8 cellular contexts compared by ENCODE assay signal in genomic region chr19:6516018-6516658, GRCh38. TPM values are rescaled to one million over a fixed set of nuclear protein-coding genes. Genes with fewer than 3 reads are reported as not detected.
DNase-seq lines count a peak whose midpoint lies in the region; ATAC-seq and TF ChIP-seq lines count a peak whose summit lies in the region.

No MANE protein-coding gene starts in this region.

- peak overlapping the region; percentile 60 for H3K4me3 ChIP-seq in NB4 (ENCODE audit: low read depth, low read length)
- peak overlapping the region; percentile 53 for H3K4me3 ChIP-seq in WERI-Rb-1 (ENCODE audit: low read depth, low read length)

- H3K36me3 ChIP-seq in WERI-Rb-1: no peaks in the 10 kb centered on the region

- no peak for ATAC-seq in HG02840 (IDR thresholded peaks at IDR 0.05; ENCODE audit: low FRiP score, unreplicated experiment)

- no peak for TF ChIP-seq POLR2A in NB4 (IDR thresholded peaks at IDR 0.05; ENCODE audit: extremely low read depth, insufficient read length)

- H3K27me3 ChIP-seq in WERI-Rb-1 (ENCODE audit: insufficient read depth, low read depth, severe bottlenecking): no peaks in the 10 kb centered on the region

- DNase-seq in DMS79 (lab: John Stamatoyannopoulos, UW) (peak; percentile 27), H4 (ENCODE audit: low spot score) (peak; percentile 89), NB4 (ENCODE audit: low read depth) (peak; percentile 88), WERI-Rb-1 (peak; percentile 99), cerebellar cortex (ENCODE audit: low spot score) (peak; percentile 97), iris pigment epithelial cell (ENCODE audit: low read depth) (peak; percentile 94), smooth muscle cell of the brain vasculature (ENCODE audit: low read depth, low spot score) (peak; percentile 61)

- TF ChIP-seq CTCF in NB4 (IDR thresholded peaks at IDR 0.05; ENCODE audit: low read depth, low read length) (no peak), WERI-Rb-1 (IDR thresholded peaks at IDR 0.05; ENCODE audit: low read depth, low read length) (no peak)

- H3K9me3 ChIP-seq in WERI-Rb-1 (ENCODE audit: severe bottlenecking): no peaks in the 10 kb centered on the region

- peak overlapping the region; percentile 57 for H3K27ac ChIP-seq in WERI-Rb-1

RNA-seq across cellular contexts. Expression of gene TUBB4A, which starts 14.0 kb away (rescaled TPM):
- 0.87 and 9.2 TPM in 2 replicates for total RNA-seq in H4 (2014; rRNA removed; shearing (Covaris generic))

RNA-seq across cellular contexts. Expression of gene TNFSF9, which starts 14.7 kb away (rescaled TPM):
- total RNA-seq in H4 (2014; rRNA removed; shearing (Covaris generic)): 17.8 and 18.6 TPM in 2 replicates

RNA-seq across cellular contexts. Expression of gene DENND1C, which starts 34.6 kb away (rescaled TPM):
- total RNA-seq in H4 (2014; rRNA removed; shearing (Covaris generic)): 0.19 TPM in 1 of 2 replicates, not detected in the other

RNA-seq across cellular contexts. Expression of gene CRB3, which starts 52.1 kb away (rescaled TPM):
- total RNA-seq in H4 (2014; rRNA removed; shearing (Covaris generic)): not detected in 2 replicates

RNA-seq across cellular contexts. Expression of gene SLC25A23, which starts 56.5 kb away (rescaled TPM):
- 16.1 and 16.6 TPM in 2 replicates for total RNA-seq in H4 (2014; rRNA removed; shearing (Covaris generic))

Comparison
In these comparisons a context has a peak if more than half of its experiments do, and no peak if none do; other contexts are left out.
1. DNase-seq: peak in every context shown above with its lines; median percentile 99 in WERI-Rb-1; 97 in cerebellar cortex; 94 in iris pigment epithelial cell; 89 in H4; 88 in NB4; 61 in smooth muscle cell of the brain vasculature; 27 in DMS79.